In the genomic region with DNA sequence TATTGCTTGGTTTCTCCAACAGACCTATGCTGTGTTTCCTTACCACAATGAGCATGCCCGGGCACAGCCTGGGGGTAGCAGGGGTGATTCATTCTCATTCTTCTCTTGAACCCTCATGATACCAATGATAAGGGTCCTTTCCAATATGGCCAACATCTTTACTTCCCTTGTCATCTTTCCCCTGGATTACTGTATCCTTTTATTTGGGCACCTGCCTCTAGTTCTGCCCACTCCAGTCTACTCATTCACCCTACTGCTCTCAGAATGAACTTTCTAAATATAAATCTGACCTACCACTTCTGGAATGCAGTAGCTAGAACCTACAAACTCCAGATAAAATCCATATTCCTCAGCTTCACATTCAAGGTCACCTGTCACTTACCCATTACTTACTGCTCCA, we compare ENCODE assay signal across 29 cellular contexts. TPM values are rescaled to one million over a fixed set of nuclear protein-coding genes. Genes with fewer than 3 reads are reported as not detected.
A peak's percentile ranks its signal among the peaks of the same experiment; 100 is the strongest.
DNase-seq lines count a peak whose midpoint lies in the region; ATAC-seq, FAIRE-seq and TF ChIP-seq lines count a peak whose summit lies in the region.
"Had no signal": no experiment of that assay in that cellular context is flagged by ENCODE, and none has a peak within 500 bp of the region (broad histone marks: within the 10 kb centered on the region; RNA-seq: fewer than 3 reads in every experiment).

No MANE protein-coding gene starts in this region.

- no peaks in the 10 kb centered on the region for H3K27me3 Mint-ChIP-seq in nephron progenitor cell (ENCODE audit: low read depth, poor library complexity)
- H3K27me3 Mint-ChIP-seq: CD4-positive, alpha-beta T cell; IgD-negative memory B cell had no signal

- H3K18ac ChIP-seq in H1 (ENCODE audit: extremely low read depth, low read length), result peak overlapping the region; percentile 55; the same call in 1 of the 2 replicates

- DNase-seq in Daoy (ENCODE audit: low read depth), result peak; percentile 24
- DNase-seq in HT1080 (ENCODE audit: low read depth), result peak; percentile 20
- DNase-seq in H1 (ENCODE audit: low read depth in 1 of 2, low spot score in 2 of 2), result no peak
- no peak for DNase-seq in nephron progenitor cell
- no peak for DNase-seq in NK-92 treated with Interleukin-12 subunit alpha and Interleukin-12 subunit beta, amount 100 ng/mL, for 24 hours (lab: John Stamatoyannopoulos, UW)
- DNase-seq: CD4-positive, alpha-beta T cell; DMS79; GM23248; NCI-H1048; NCI-H1417; NCI-H1694; NCI-H2081; NCI-H2171; NCI-H226; NCI-H510A; NCI-H69; Peyer's patch; SK-N-SH; SW 1271 had no signal

- peak overlapping the region; percentile 21 for H3K23ac ChIP-seq in H1 (ENCODE audit: insufficient read length)

- peak overlapping the region; percentile 89; the same call in 1 of the 2 replicates for H2BK5ac ChIP-seq in H1 (ENCODE audit: low read depth, low read length)

- H3K4me1 ChIP-seq in H1 (replicated peaks in 1 of 4; ENCODE audit: control insufficient read depth in 3 of 4, insufficient read depth in 4 of 4, low read length in 3 of 4), result peaks cover 0 to 2% (median 0%) of the 10 kb centered on the region in 4 experiments; a peak in 1 of 7 replicates
- H3K4me1 ChIP-seq: HAP-1, Peyer's patch had no signal

- H3K9me3 ChIP-seq in H1 (ENCODE audit: insufficient read depth in 2 of 2, low read depth in 1 of 2, low read length in 1 of 2), result no peaks in the 10 kb centered on the region
- H3K9me3 ChIP-seq: BLaER1, HAP-1, Peyer's patch, SK-N-SH had no signal

- FAIRE-seq in H1 (lab: Jason Lieb, UNC), result no peak
- FAIRE-seq: A204.1, GM18507 had no signal

- H4K20me1 ChIP-seq in H1 (replicated peaks in 1 of 2; ENCODE audit: control insufficient read depth in 1 of 2, insufficient read depth in 2 of 2, low read length in 2 of 2), result no peaks in the 10 kb centered on the region
- H4K20me1 ChIP-seq: BLaER1 had no signal

- H2AK5ac ChIP-seq in H1 (ENCODE audit: low read depth, low read length), result peak overlapping the region; percentile 30

- H3K9me3 Mint-ChIP-seq in nephron progenitor cell, result peaks cover 4% of the 10 kb centered on the region

- no peak overlapping the region for H4K8ac ChIP-seq in H1 (ENCODE audit: extremely low read depth, insufficient read depth, low read length)

- no peak overlapping the region for H3K56ac ChIP-seq in H1 (replicated peaks; ENCODE audit: insufficient read length, low read depth, low read length)

- 0 out of 2 replicates have a peak overlapping the region, but pooled peaks have one; percentile 94 for H2BK12ac ChIP-seq in H1 (ENCODE audit: low read depth, low read length)

- TF ChIP-seq CTCF in H1 (IDR thresholded peaks at IDR 0.05; ENCODE audit: control extremely low read depth in 1 of 3, insufficient read depth in 1 of 3, low read depth in 1 of 3, low read length in 3 of 3) (no peak), nephron progenitor cell (IDR thresholded peaks at IDR 0.05) (no peak)

- no peak overlapping the region for H4K5ac ChIP-seq in H1 (ENCODE audit: insufficient read length, low read depth, low read length)

- no peak overlapping the region for H3K4ac ChIP-seq in H1 (replicated peaks; ENCODE audit: insufficient read length, low read depth, low read length)

- no peak overlapping the region for H3K4me2 ChIP-seq in H1 (ENCODE audit: insufficient read depth in 1 of 2, low read depth in 2 of 2, low read length in 2 of 2)
- H3K4me2 ChIP-seq: BLaER1, KMS-11, SK-N-SH had no signal

- H3K14ac ChIP-seq in H1 (ENCODE audit: insufficient read length), result no peak overlapping the region

- no peak overlapping the region for H2AFZ ChIP-seq in H1 (ENCODE audit: low read length)
- H2AFZ ChIP-seq: GM23248 had no signal

- no peaks in the 10 kb centered on the region for H3K23me2 ChIP-seq in H1 (ENCODE audit: low read depth, low read length)

- H2BK120ac ChIP-seq in H1 (replicated peaks; ENCODE audit: low read depth, low read length), result no peak overlapping the region

- no peak for TF ChIP-seq RAD21 in H1 (IDR thresholded peaks at IDR 0.05 in 1 of 2, conservative IDR thresholded peaks at IDR 0.05 in 1 of 2; ENCODE audit: low read depth in 2 of 2, low read length in 2 of 2)

- H3K4me3 Mint-ChIP-seq in nephron progenitor cell, result no peak overlapping the region
- H3K4me3 Mint-ChIP-seq: CD4-positive, alpha-beta T cell had no signal

- H3K27ac Mint-ChIP-seq in nephron progenitor cell, result peak overlapping the region; percentile 12
- H3K27ac Mint-ChIP-seq: CD4-positive, alpha-beta T cell; IgD-negative memory B cell had no signal

- no peak overlapping the region for H3K27ac ChIP-seq in H1 (ENCODE audit: low read depth, low read length)
- H3K27ac ChIP-seq: BLaER1, GM23248, KMS-11, Peyer's patch had no signal

- CTCF ChIA-PET in H1 (lab: Charles Lee; ENCODE audit: partially characterized antibody), result interaction anchor here (1.1 to 8.6 kb wide), 8 partner anchors 10 to 165 kb away, joined by 3 to 94 read pairs (median 7); no protein-coding TSS in a partner anchor

- no peak for TF ChIP-seq POLR2A in H1 (IDR thresholded peaks at IDR 0.05; ENCODE audit: control extremely low read depth in 1 of 2, low read depth in 2 of 2, low read length in 2 of 2)

- peak overlapping the region; percentile 44 for H4K91ac ChIP-seq in H1 (replicated peaks; ENCODE audit: insufficient read length, low read length)

- H2BK15ac ChIP-seq in H1 (ENCODE audit: low read length), result no peak overlapping the region

- TF ChIP-seq EP300 in H1 (IDR thresholded peaks at IDR 0.05; ENCODE audit: borderline replicate concordance in 1 of 2, low read depth in 2 of 2, low read length in 2 of 2), result no peak

- no peaks in the 10 kb centered on the region for H3K79me1 ChIP-seq in H1 (ENCODE audit: low read depth, low read length)

- H3K9ac ChIP-seq in H1 (replicated peaks in 1 of 4; ENCODE audit: extremely low read depth in 1 of 4, low read depth in 3 of 4, low read length in 3 of 4), result no peak overlapping the region; a peak in 1 of 7 replicates
- H3K9ac ChIP-seq: BLaER1, GM23248, KMS-11, SK-N-SH had no signal

- H3K4me1 Mint-ChIP-seq in nephron progenitor cell, result peaks cover 39% of the 10 kb centered on the region
- H3K4me1 Mint-ChIP-seq: IgD-negative memory B cell had no signal

- peak overlapping the region; percentile 29; the same call in 1 of the 2 replicates for H2BK20ac ChIP-seq in H1 (ENCODE audit: low read length)

- POLR2A ChIA-PET in H1 (lab: Charles Lee; ENCODE audit: partially characterized antibody), result interaction anchor here (1.2 kb wide), 1 partner anchor 295 kb away, joined by 3 read pairs; no protein-coding TSS in a partner anchor

- H3K79me2 ChIP-seq in H1 (ENCODE audit: control insufficient read depth in 1 of 2, insufficient read depth in 2 of 2, low read length in 2 of 2), result no peaks in the 10 kb centered on the region

- H3K36me3 Mint-ChIP-seq in nephron progenitor cell (ENCODE audit: low read depth), result no peaks in the 10 kb centered on the region
- H3K36me3 Mint-ChIP-seq: IgD-negative memory B cell had no signal

- H3K27me3 ChIP-seq in H1 (replicated peaks in 1 of 4; ENCODE audit: control insufficient read depth in 3 of 4, extremely low read depth in 1 of 4, insufficient read depth in 3 of 4, low read length in 3 of 4), result no peaks in the 10 kb centered on the region
- H3K27me3 ChIP-seq: BLaER1, Peyer's patch had no signal

- H3K4me3 ChIP-seq in H1 (ENCODE audit: extremely low read depth in 1 of 4, insufficient read depth in 2 of 4, low read depth in 3 of 4, low read length in 4 of 4), result no peak overlapping the region
- H3K4me3 ChIP-seq: BLaER1, GM23248, HAP-1, Peyer's patch had no signal

- WGBS in H1 (ENCODE audit: extremely low coverage in 1 of 2, insufficient coverage in 1 of 2, insufficient read length in 1 of 2, insufficient replicate concordance in 2 of 2, low coverage in 1 of 2, low lambda C conversion rate in 2 of 2, missing lambda C conversion rate in 1 of 2), 2 experiments, result 90% methylated on average over 1 of the region's 1 CpG; no CpG with 5 or more reads in 1 of the 2 experiments

- ATAC-seq in GM18502 (IDR thresholded peaks at IDR 0.05; ENCODE audit: poor library complexity, unreplicated experiment) (no peak), GM21529 (IDR thresholded peaks at IDR 0.05; ENCODE audit: unreplicated experiment) (no peak)

- H3K36me3 ChIP-seq in H1 (ENCODE audit: control insufficient read depth in 2 of 4, insufficient read depth in 4 of 4, low read length in 3 of 4), result no peaks in the 10 kb centered on the region; a peak in 1 of 8 replicates
- H3K36me3 ChIP-seq: BLaER1, HAP-1, Peyer's patch had no signal

TF ChIP-seq in H1, 55 proteins besides CTCF, POLR2A, EP300 and RAD21:
- TF ChIP-seq SRF (IDR thresholded peaks at IDR 0.05; ENCODE audit: low read depth, low read length) (no peak), BCL11A (IDR thresholded peaks at IDR 0.05; ENCODE audit: low read depth in 2 of 2, low read length in 2 of 2) (no peak), SAP30 (IDR thresholded peaks at IDR 0.05; ENCODE audit: insufficient read depth, insufficient replicate concordance, low read length) (no peak)

RNA-seq across cellular contexts. Expression of a gene that starts 26.4 kb away (rescaled TPM):
- total RNA-seq in Daoy (2014; rRNA removed; shearing (Covaris generic)), result not detected in 2 replicates
- not detected in 2 replicates for total RNA-seq in HT1080 (2014; rRNA removed; shearing (Covaris generic))
- polyA plus RNA-seq in HT1080 (2015; cell fraction: cytosol; rRNA removed), result not detected in 2 replicates
- polyA plus RNA-seq in HT1080 (2015; cell fraction: nucleus; rRNA removed), result not detected in 2 replicates
- 0.13 and 0.47 TPM in 2 replicates for total RNA-seq in H1 (2021; fragmentation: NEBNext Ultra II Directional; extraction: Animal tissue kit (Norgen Biotek cat#: 25700))
- polyA plus RNA-seq in H1 (2011; rRNA removed), result 0.03 and 0.09 TPM in 2 replicates
- polyA plus RNA-seq in H1 (2011; cell fraction: cytosol; rRNA removed), result 0.09 TPM
- 0.23 TPM for polyA plus RNA-seq in H1 (2011; cell fraction: nucleus; rRNA removed)
- polyA plus RNA-seq in H1 (2012, experiment 1 of 2), result 0.09 to 0.41 TPM (median 0.22 TPM) in 4 replicates
- not detected for polyA plus RNA-seq in H1 (2012, experiment 2 of 2)
- polyA plus RNA-seq in H1 (2013, experiment 1 of 2), result 0.45 TPM
- 0.48 TPM for polyA plus RNA-seq in H1 (2013, experiment 2 of 2)
- 0.41 and 0.57 TPM in 2 replicates for polyA minus RNA-seq in H1 (2011; rRNA and poly(A)+ RNA removed)
- polyA minus RNA-seq in H1 (2011; cell fraction: cytosol; rRNA and poly(A)+ RNA removed), result not detected
- 0.60 TPM for polyA minus RNA-seq in H1 (2011; cell fraction: nucleus; rRNA and poly(A)+ RNA removed)
- total RNA-seq: CD4-positive, alpha-beta T cell; GM23248; OCI-LY7 had no signal
- polyA plus RNA-seq: AG04450, GM23248, IgD-negative memory B cell, SK-N-SH had no signal

Comparison
In these comparisons a context has a peak if more than half of its experiments do, and no peak if none do; other contexts are left out.
1. DNase-seq: peak in Daoy (single experiment) and HT1080 (single experiment); none in H1 (0 of 2), nephron progenitor cell (single experiment) and NK-92 treated with Interleukin-12 subunit alpha and Interleukin-12 subunit beta, amount 100 ng/mL, for 24 hours (single experiment).